Comparison of ENCODE assay signal across 26 cellular contexts in the genomic region with DNA sequence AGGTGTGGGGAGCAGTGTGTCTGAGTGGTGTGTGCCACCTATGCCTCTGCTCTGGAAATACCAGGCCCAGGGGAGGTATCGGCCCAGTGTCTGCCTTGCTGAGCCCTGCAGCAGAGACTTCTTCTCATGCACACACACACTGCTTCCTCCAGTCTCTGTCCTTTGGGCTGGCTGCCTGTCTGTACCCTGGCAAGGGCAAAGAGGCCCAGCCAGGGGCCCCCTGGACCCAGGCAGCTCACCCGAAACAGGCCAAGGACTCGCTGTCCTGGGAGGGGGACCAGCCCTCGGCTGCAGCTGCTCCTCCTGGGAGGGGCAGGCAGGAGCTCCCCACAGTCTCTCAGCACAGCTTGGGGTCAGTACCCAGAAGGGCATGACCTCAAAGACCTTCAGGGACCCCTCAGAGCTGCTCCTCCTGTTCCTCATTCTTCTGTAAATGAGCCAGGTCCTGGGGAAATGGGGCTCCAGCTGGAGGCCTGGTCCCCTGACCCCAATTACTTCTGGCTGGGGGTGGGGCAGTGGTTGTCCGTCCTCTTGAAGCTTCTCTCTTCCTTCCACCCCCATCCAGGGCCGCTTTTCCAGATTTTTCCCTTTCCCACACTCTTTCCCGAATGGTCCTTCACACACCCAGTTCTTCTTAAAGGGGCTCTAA. TPM values are rescaled to one million over a fixed set of nuclear protein-coding genes. Genes with fewer than 3 reads are reported as not detected.
"Had no signal": no experiment of that assay in that cellular context is flagged by ENCODE, and none has a peak within 500 bp of the region (broad histone marks: within the 10 kb centered on the region; RNA-seq: fewer than 3 reads in every experiment).

No MANE protein-coding gene starts in this region.

- FAIRE-seq: frontal cortex, kidney had no signal

- H3K9me3 Mint-ChIP-seq: activated naive CD8-positive, alpha-beta T cell treated with anti-CD3 and anti-CD28 coated beads for 36 hours; activated T-helper 1 cell treated with anti-CD3 and anti-CD28 coated beads, Interleukin-12 subunit alpha, Interleukin-12 subunit beta, Interleukin-2, Interleukin-4 antibody, amounts not matched to agents 30 ng/mL and 10 ng/mL and 1 ng/mL, durations not matched to agents 14 hours and 24 hours and 36 hours; endodermal cell; memory B cell; naive thymus-derived CD8-positive, alpha-beta T cell; T-cell had no signal

- H3K9me3 ChIP-seq: left lung, transverse colon had no signal

- DNase-seq: activated naive CD8-positive, alpha-beta T cell treated with anti-CD3 and anti-CD28 coated beads for 36 hours; cerebellar nuclear complex; endodermal cell; head of caudate nucleus; kidney; left lung; naive thymus-derived CD8-positive, alpha-beta T cell; right cardiac atrium; stimulated activated CD4-positive, alpha-beta T cell treated with anti-CD3 and anti-CD28 coated beads, Interleukin-15, amount 100 ng/mL, for 24 hours; stimulated activated CD4-positive, alpha-beta T cell treated with anti-CD3 and anti-CD28 coated beads, Interleukin-4, amount 100 ng/mL, for 4 hours; stimulated activated CD8-positive, alpha-beta memory T cell treated with anti-CD3 and anti-CD28 coated beads, Interleukin-4, amount 100 ng/mL, for 48 hours; stimulated activated naive CD4-positive, alpha-beta T cell treated with Interleukin-2 at 50 U/mL for 16 hours; substantia nigra; T-cell; T-helper 9 cell; transverse colon had no signal

- ATAC-seq: activated CD4-positive, CD25-positive, alpha-beta regulatory T cell treated with anti-CD3 and anti-CD28 coated beads, Interleukin-2, amount 50 U/mL, for 24 hours; left lung; naive thymus-derived CD8-positive, alpha-beta T cell; T-cell had no signal

- H3K4me1 Mint-ChIP-seq: activated naive CD8-positive, alpha-beta T cell treated with anti-CD3 and anti-CD28 coated beads for 36 hours; endodermal cell; memory B cell; naive thymus-derived CD8-positive, alpha-beta T cell had no signal

- H3K27ac ChIP-seq: left lung, skin epidermis, transverse colon had no signal

- H3K4me3 Mint-ChIP-seq: activated naive CD8-positive, alpha-beta T cell treated with anti-CD3 and anti-CD28 coated beads for 36 hours; activated T-helper 1 cell treated with anti-CD3 and anti-CD28 coated beads, Interleukin-12 subunit alpha, Interleukin-12 subunit beta, Interleukin-2, Interleukin-4 antibody, amounts not matched to agents 30 ng/mL and 10 ng/mL and 1 ng/mL, durations not matched to agents 14 hours and 24 hours and 36 hours; endodermal cell; memory B cell; naive thymus-derived CD8-positive, alpha-beta T cell; T-cell had no signal

- H3K4me1 ChIP-seq: left lung, transverse colon had no signal

- H3K36me3 ChIP-seq: left lung, transverse colon had no signal

- H3K36me3 Mint-ChIP-seq: activated naive CD8-positive, alpha-beta T cell treated with anti-CD3 and anti-CD28 coated beads for 36 hours; brain; memory B cell; naive thymus-derived CD8-positive, alpha-beta T cell; T-cell had no signal

- H3K4me3 ChIP-seq: left lung, skin epidermis, transverse colon had no signal

- H3K27ac Mint-ChIP-seq: activated naive CD8-positive, alpha-beta T cell treated with anti-CD3 and anti-CD28 coated beads for 36 hours; activated T-helper 1 cell treated with anti-CD3 and anti-CD28 coated beads, Interleukin-12 subunit alpha, Interleukin-12 subunit beta, Interleukin-2, Interleukin-4 antibody, amounts not matched to agents 30 ng/mL and 10 ng/mL and 1 ng/mL, durations not matched to agents 14 hours and 24 hours and 36 hours; endodermal cell; memory B cell; naive thymus-derived CD8-positive, alpha-beta T cell; progenitor cell of endocrine pancreas; T-cell had no signal

RNA-seq across cellular contexts. Expression of a gene that starts 24.5 kb away (rescaled TPM):
- total RNA-seq: activated CD8-positive, alpha-beta memory T cell treated with anti-CD3 and anti-CD28 coated beads for 36 hours; activated naive CD8-positive, alpha-beta T cell treated with anti-CD3 and anti-CD28 coated beads for 36 hours; activated T-helper 1 cell treated with anti-CD3 and anti-CD28 coated beads, Interleukin-12 subunit alpha, Interleukin-12 subunit beta, Interleukin-2, Interleukin-4 antibody, amounts not matched to agents 30 ng/mL and 10 ng/mL and 1 ng/mL, durations not matched to agents 14 hours and 24 hours and 36 hours; dermis microvascular lymphatic vessel endothelial cell; endodermal cell; epithelial cell of proximal tubule; left lung; naive thymus-derived CD8-positive, alpha-beta T cell; progenitor cell of endocrine pancreas; right cardiac atrium; T-cell; transverse colon had no signal
- polyA plus RNA-seq: naive thymus-derived CD8-positive, alpha-beta T cell had no signal
